1 cellular context compared by ENCODE assay signal in the genomic region with DNA sequence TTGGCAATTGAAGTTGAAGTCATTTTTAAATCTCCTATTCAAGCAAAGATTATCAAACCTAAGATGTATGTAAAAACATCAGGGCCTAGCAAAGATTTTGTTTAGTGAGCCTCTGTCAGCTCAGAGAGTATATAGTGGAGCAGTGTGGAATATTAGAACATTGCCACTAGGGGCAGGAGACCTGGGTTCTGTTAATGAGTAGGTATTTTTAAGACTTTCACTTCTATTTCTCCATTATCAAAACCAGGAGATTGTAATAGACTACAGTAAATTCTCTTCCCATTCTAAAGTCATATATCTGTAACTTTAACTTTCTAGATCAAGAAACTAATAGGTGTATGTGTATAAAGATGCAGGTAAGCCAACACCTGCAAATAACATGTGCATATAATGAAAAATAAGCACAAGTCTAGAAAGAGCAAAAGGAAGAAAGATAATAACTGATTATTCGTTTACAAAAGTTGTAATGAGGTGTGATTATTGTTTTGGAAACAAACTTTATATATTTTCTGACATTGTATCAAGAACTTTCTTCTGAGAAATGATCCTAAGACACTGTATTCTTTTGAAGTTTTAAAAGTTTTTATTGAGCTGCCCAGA.
TF ChIP-seq lines count a peak whose summit lies in the region.

No MANE protein-coding gene starts in this region.

TF ChIP-seq in SK-N-SH treated with all-trans-retinoic acid at 6 μM for 48 hours, 23 proteins besides CTCF, POLR2A, EP300 and RAD21 (continued from another document):
- TF ChIP-seq PATZ1 (CRISPR knock-in tag; IDR thresholded peaks at IDR 0.05; ENCODE audit: borderline replicate concordance) (no peak), ZNF8 (CRISPR knock-in tag; IDR thresholded peaks at IDR 0.05) (no peak), ESRRG (CRISPR knock-in tag; IDR thresholded peaks at IDR 0.05) (no peak), ARNTL (CRISPR knock-in tag; IDR thresholded peaks at IDR 0.05; ENCODE audit: borderline replicate concordance, low read depth) (no peak), GLIS3 (CRISPR knock-in tag; IDR thresholded peaks at IDR 0.05) (no peak), TOX (CRISPR knock-in tag; IDR thresholded peaks at IDR 0.05; ENCODE audit: borderline replicate concordance) (no peak)
